Comparison of ENCODE assay signal across 8 cellular contexts in the genomic region with DNA sequence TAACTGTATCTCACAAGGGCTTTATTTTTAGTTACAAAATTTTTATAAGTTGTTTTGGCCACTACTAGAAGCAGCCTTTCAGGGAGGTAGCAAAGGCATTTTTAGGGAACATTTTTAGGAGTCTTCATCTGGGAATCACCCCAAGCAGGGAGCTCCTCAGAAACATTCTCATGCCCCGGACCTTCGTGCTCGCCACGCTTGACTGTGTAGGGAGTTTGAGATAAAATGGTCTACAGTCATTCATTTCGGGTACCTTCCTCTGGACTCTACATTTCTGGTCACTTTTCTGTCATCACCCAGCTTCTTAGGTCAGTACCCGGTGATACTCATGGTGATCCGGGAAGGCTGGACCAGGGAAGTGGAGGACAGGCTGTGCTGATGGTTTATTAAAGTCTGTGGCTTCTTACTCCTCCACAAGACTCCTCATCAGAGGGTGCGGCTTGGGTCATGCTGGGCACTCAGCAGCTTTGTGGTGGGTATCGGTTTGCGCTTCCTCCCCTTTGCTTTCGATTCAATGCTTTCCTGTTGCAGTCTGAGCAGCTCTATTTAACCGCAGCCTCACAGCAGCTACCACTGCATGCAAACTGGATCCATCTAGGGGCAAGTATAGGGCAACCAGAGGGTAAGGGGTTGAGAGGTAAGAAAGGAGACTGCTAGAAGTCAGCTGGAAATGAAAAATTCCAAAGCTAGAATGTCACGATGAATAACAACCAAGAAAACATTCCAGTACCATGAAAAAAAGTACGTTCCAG.
DNase-seq lines count a peak whose midpoint lies in the region; ATAC-seq and TF ChIP-seq lines count a peak whose summit lies in the region.
"Not testable (repeated sequence)": the region's sequence is repeated elsewhere in the genome, so short reads cannot be mapped to it uniquely, and the experiment has no call there.

No MANE protein-coding gene starts in this region.

- peak overlapping the region; percentile 55 to 60 for H3K4me3 Mint-ChIP-seq in effector memory CD8-positive, alpha-beta T cell
- peak overlapping the region in 1 of 3 experiments; percentile 63 for H3K4me3 Mint-ChIP-seq in nephron

- H3K27ac Mint-ChIP-seq in effector memory CD8-positive, alpha-beta T cell = peak overlapping the region; percentile 76 to 78
- peak overlapping the region; percentile 77 to 95 (median 90) for H3K27ac Mint-ChIP-seq in nephron

- DNase-seq in EL (peak; percentile 88), SIG-M5 treated with dmso at 0.1 percent for 504 hours (lab: John Stamatoyannopoulos, UW; ENCODE audit: unreplicated experiment) (peak; percentile 59), activated T-cell treated with anti-CD3 and anti-CD28 coated beads for 1 hour (ENCODE audit: low read depth) (peak; percentile 22)
- peak; percentile 52 to 61 (median 54) for DNase-seq in effector memory CD8-positive, alpha-beta T cell
- peak; percentile 7 for DNase-seq in stimulated activated CD8-positive, alpha-beta memory T cell treated with anti-CD3 and anti-CD28 coated beads, Interleukin-7, amount 100 ng/mL, for 24 hours (ENCODE audit: low read depth)

- H3K27me3 Mint-ChIP-seq in effector memory CD8-positive, alpha-beta T cell; nephron (ENCODE audit: low read depth): not testable (repeated sequence)

- not testable (repeated sequence) for H3K36me3 Mint-ChIP-seq in effector memory CD8-positive, alpha-beta T cell (ENCODE audit: insufficient read depth); nephron (ENCODE audit: low read depth)

- H3K4me1 Mint-ChIP-seq in effector memory CD8-positive, alpha-beta T cell (ENCODE audit: low read depth in 2 of 2) = peaks cover 13 to 27% of the 10 kb centered on the region in 2 donors
- H3K4me1 Mint-ChIP-seq in nephron = peaks cover 31% of the 10 kb centered on the region

- not testable (repeated sequence) for TF ChIP-seq CTCF in nephron (IDR thresholded peaks at IDR 0.05; ENCODE audit: unreplicated experiment in 3 of 3)

- not testable (repeated sequence) for H3K9me3 Mint-ChIP-seq in effector memory CD8-positive, alpha-beta T cell; nephron

- ATAC-seq in GM21447 (IDR thresholded peaks at IDR 0.05; ENCODE audit: unreplicated experiment) = peak; percentile 99
- peak; percentile 99 for ATAC-seq in HG03354 (IDR thresholded peaks at IDR 0.05; ENCODE audit: poor library complexity, severe bottlenecking, unreplicated experiment)
- peak; percentile 98 for ATAC-seq in effector memory CD8-positive, alpha-beta T cell (replicated peaks)

Comparison
In these comparisons a context has a peak if more than half of its experiments do, and no peak if none do; other contexts are left out.
1. Peak in every context shown above with its lines: DNase-seq and ATAC-seq.
2. DNase-seq: peak in every context shown above with its lines; median percentile 88 in EL; 59 in SIG-M5 treated with dmso at 0.1 percent for 504 hours; 54 in effector memory CD8-positive, alpha-beta T cell; 22 in activated T-cell treated with anti-CD3 and anti-CD28 coated beads for 1 hour; 7 in stimulated activated CD8-positive, alpha-beta memory T cell treated with anti-CD3 and anti-CD28 coated beads, Interleukin-7, amount 100 ng/mL, for 24 hours.